ENCODE assay signal across 8 cellular contexts in genomic region chr1:87331319-87332269, GRCh38. TPM values are rescaled to one million over a fixed set of nuclear protein-coding genes. Genes with fewer than 3 reads are reported as not detected.
A peak's percentile ranks its signal among the peaks of the same experiment; 100 is the strongest.
DNase-seq lines count a peak whose midpoint lies in the region; ATAC-seq lines count a peak whose summit lies in the region.

No MANE protein-coding gene starts in this region.

- peak; percentile 13 for ATAC-seq in HG02588 (IDR thresholded peaks at IDR 0.05; ENCODE audit: unreplicated experiment)

- DNase-seq in GM03348 (ENCODE audit: low spot score) = peak; percentile 78
- peak; percentile 75 for DNase-seq in NCI-H748 treated with DMSO at 0.1 percent for 48 hours (lab: John Stamatoyannopoulos, UW)
- peak; percentile 68 for DNase-seq in activated CD8-positive, alpha-beta memory T cell treated with anti-CD3 and anti-CD28 coated beads, Interleukin-2, amount 50 U/mL, for 48 hours
- peak; percentile 55 for DNase-seq in epidermal melanocyte (ENCODE audit: insufficient read length, low spot score)
- DNase-seq in mesenteric fat pad (ENCODE audit: low spot score) = peak; percentile 92
- peak; percentile 28 to 43 for DNase-seq in stimulated activated CD8-positive, alpha-beta memory T cell treated with anti-CD3 and anti-CD28 coated beads, Interleukin-4, amount 100 ng/mL, for 4 hours (ENCODE audit: low read depth in 2 of 2, low spot score in 1 of 2)
- DNase-seq in OCI-M2 (lab: John Stamatoyannopoulos, UW; ENCODE audit: unreplicated experiment) = no peak

RNA-seq across cellular contexts. Expression of gene LMO4, which starts 2.9 kb away (rescaled TPM):
- total RNA-seq in mesenteric fat pad = 68.0 TPM
